1 cellular context compared by ENCODE assay signal in the genomic region with DNA sequence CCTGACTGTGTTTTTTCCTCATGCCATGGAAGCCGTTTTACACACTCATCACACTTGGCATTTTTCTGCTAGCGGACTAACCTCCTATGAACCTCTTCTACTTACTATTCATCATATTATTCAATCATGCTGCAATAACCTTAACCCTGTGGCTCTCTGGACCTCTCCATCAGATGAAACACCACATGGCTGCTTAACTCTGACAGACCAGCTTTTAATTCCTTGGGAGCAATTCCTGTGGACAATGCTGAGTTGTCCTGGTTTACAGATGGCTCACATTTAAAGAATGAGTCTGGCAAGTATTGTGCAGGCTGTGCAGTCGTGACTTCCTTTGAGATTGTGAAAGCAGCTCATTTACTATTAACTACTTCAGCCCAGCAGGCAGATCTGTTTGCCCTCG.
TF ChIP-seq lines count a peak whose summit lies in the region.

No MANE protein-coding gene starts in this region.

TF ChIP-seq in IMR-90, 13 proteins besides CTCF, POLR2A, EP300 and RAD21 (continued from another document):
- TF ChIP-seq NFE2L2 (IDR thresholded peaks at IDR 0.05; ENCODE audit: low read depth, low read length) = no peak
- TF ChIP-seq MAZ (IDR thresholded peaks at IDR 0.05; ENCODE audit: borderline replicate concordance, low read depth, low read length) = no peak
- TF ChIP-seq RCOR1 (IDR thresholded peaks at IDR 0.05; ENCODE audit: insufficient replicate concordance, low read length) = no peak
- TF ChIP-seq CHD1 (IDR thresholded peaks at IDR 0.05; ENCODE audit: low read depth, low read length) = no peak
- TF ChIP-seq RFX5 (IDR thresholded peaks at IDR 0.05; ENCODE audit: low read depth, low read length) = no peak
